ENCODE assay signal across 1 cellular context in the genomic region with DNA sequence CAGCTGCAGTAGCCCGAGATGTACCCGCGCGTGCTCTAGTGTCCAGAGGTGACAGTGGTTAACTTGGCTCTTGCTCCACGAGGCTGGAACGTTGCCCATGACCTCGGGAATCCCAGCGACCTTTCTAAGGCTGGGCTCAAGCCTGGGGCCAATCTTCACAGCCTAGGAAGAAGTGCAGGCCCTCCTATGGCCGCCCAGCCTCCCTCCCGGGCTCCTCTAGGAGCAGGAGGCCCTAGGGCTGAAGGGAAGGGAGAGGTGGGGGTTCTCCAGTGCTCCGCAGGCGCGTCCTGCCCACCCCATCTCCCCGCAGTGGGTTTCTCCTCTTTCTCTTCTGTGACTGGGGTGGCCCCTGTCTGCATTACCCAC.
TF ChIP-seq lines count a peak whose summit lies in the region.

No MANE protein-coding gene starts in this region.

TF ChIP-seq in SK-N-SH treated with all-trans-retinoic acid at 6 μM for 48 hours, 23 proteins besides CTCF, POLR2A, EP300 and RAD21 (continued from another document):
- TF ChIP-seq, protein P1, sequence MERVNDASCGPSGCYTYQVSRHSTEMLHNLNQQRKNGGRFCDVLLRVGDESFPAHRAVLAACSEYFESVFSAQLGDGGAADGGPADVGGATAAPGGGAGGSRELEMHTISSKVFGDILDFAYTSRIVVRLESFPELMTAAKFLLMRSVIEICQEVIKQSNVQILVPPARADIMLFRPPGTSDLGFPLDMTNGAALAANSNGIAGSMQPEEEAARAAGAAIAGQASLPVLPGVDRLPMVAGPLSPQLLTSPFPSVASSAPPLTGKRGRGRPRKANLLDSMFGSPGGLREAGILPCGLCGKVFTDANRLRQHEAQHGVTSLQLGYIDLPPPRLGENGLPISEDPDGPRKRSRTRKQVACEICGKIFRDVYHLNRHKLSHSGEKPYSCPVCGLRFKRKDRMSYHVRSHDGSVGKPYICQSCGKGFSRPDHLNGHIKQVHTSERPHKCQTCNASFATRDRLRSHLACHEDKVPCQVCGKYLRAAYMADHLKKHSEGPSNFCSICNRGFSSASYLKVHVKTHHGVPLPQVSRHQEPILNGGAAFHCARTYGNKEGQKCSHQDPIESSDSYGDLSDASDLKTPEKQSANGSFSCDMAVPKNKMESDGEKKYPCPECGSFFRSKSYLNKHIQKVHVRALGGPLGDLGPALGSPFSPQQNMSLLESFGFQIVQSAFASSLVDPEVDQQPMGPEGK (CRISPR knock-in tag; IDR thresholded peaks at IDR 0.05; ENCODE audit: borderline replicate concordance), result no peak
- TF ChIP-seq CSDC2 (CRISPR knock-in tag; IDR thresholded peaks at IDR 0.05), result no peak
- no peak for TF ChIP-seq ARNTL (CRISPR knock-in tag; IDR thresholded peaks at IDR 0.05; ENCODE audit: borderline replicate concordance, low read depth)
- TF ChIP-seq ZC3H10 (CRISPR knock-in tag; IDR thresholded peaks at IDR 0.05), result no peak
- TF ChIP-seq SNAI2 (CRISPR knock-in tag; IDR thresholded peaks at IDR 0.05), result no peak
- no peak for TF ChIP-seq GLIS3 (CRISPR knock-in tag; IDR thresholded peaks at IDR 0.05)
- no peak for TF ChIP-seq OSR1 (CRISPR knock-in tag; IDR thresholded peaks at IDR 0.05)
- TF ChIP-seq, protein P2, sequence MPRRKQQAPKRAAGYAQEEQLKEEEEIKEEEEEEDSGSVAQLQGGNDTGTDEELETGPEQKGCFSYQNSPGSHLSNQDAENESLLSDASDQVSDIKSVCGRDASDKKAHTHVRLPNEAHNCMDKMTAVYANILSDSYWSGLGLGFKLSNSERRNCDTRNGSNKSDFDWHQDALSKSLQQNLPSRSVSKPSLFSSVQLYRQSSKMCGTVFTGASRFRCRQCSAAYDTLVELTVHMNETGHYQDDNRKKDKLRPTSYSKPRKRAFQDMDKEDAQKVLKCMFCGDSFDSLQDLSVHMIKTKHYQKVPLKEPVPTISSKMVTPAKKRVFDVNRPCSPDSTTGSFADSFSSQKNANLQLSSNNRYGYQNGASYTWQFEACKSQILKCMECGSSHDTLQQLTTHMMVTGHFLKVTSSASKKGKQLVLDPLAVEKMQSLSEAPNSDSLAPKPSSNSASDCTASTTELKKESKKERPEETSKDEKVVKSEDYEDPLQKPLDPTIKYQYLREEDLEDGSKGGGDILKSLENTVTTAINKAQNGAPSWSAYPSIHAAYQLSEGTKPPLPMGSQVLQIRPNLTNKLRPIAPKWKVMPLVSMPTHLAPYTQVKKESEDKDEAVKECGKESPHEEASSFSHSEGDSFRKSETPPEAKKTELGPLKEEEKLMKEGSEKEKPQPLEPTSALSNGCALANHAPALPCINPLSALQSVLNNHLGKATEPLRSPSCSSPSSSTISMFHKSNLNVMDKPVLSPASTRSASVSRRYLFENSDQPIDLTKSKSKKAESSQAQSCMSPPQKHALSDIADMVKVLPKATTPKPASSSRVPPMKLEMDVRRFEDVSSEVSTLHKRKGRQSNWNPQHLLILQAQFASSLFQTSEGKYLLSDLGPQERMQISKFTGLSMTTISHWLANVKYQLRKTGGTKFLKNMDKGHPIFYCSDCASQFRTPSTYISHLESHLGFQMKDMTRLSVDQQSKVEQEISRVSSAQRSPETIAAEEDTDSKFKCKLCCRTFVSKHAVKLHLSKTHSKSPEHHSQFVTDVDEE (CRISPR knock-in tag; IDR thresholded peaks at IDR 0.05), result no peak
- no peak for TF ChIP-seq ISL1 (CRISPR knock-in tag; IDR thresholded peaks at IDR 0.05)
- no peak for TF ChIP-seq ZNF8 (CRISPR knock-in tag; IDR thresholded peaks at IDR 0.05)
- no peak for TF ChIP-seq ZNF565 (CRISPR knock-in tag; conservative IDR thresholded peaks at IDR 0.05; ENCODE audit: low read depth)
- TF ChIP-seq, protein P3, sequence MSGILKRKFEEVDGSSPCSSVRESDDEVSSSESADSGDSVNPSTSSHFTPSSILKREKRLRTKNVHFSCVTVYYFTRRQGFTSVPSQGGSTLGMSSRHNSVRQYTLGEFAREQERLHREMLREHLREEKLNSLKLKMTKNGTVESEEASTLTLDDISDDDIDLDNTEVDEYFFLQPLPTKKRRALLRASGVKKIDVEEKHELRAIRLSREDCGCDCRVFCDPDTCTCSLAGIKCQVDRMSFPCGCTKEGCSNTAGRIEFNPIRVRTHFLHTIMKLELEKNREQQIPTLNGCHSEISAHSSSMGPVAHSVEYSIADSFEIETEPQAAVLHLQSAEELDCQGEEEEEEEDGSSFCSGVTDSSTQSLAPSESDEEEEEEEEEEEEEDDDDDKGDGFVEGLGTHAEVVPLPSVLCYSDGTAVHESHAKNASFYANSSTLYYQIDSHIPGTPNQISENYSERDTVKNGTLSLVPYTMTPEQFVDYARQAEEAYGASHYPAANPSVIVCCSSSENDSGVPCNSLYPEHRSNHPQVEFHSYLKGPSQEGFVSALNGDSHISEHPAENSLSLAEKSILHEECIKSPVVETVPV (CRISPR knock-in tag; IDR thresholded peaks at IDR 0.05), result no peak
- no peak for TF ChIP-seq ESRRG (CRISPR knock-in tag; IDR thresholded peaks at IDR 0.05)
- no peak for TF ChIP-seq TOX (CRISPR knock-in tag; IDR thresholded peaks at IDR 0.05; ENCODE audit: borderline replicate concordance)
